8 cellular contexts compared by ENCODE assay signal in genomic region chr2:225889452-225889851, GRCh38.
DNase-seq lines count a peak whose midpoint lies in the region; ATAC-seq lines count a peak whose summit lies in the region.

No MANE protein-coding gene starts in this region.

- peak; percentile 80 for ATAC-seq in GM18508 (IDR thresholded peaks at IDR 0.05; ENCODE audit: insufficient read depth, unreplicated experiment)
- peak; percentile 62 for ATAC-seq in HG03045 (IDR thresholded peaks at IDR 0.05; ENCODE audit: unreplicated experiment)

- peak; percentile 68 for DNase-seq in AG20443 (ENCODE audit: low spot score)
- DNase-seq in NCI-H82 (lab: John Stamatoyannopoulos, UW): peak; percentile 75
- DNase-seq in cerebellum (ENCODE audit: low spot score): peak; percentile 46
- DNase-seq in medulla oblongata (ENCODE audit: extremely low spot score): peak; percentile 51
- DNase-seq in activated CD4-positive, alpha-beta T cell treated with anti-CD3 and anti-CD28 coated beads, Interleukin-2, amount 50 U/mL, for 4 hours: no peak
- DNase-seq in NCI-H2227 (lab: John Stamatoyannopoulos, UW; ENCODE audit: unreplicated experiment): no peak

Comparison
In these comparisons a context has a peak if more than half of its experiments do, and no peak if none do; other contexts are left out.
1. DNase-seq: peak in AG20443 (single experiment), NCI-H82 (single experiment), cerebellum (single experiment) and medulla oblongata (single experiment); none in activated CD4-positive, alpha-beta T cell treated with anti-CD3 and anti-CD28 coated beads, Interleukin-2, amount 50 U/mL, for 4 hours (0 of 2) and NCI-H2227 (single experiment).